Comparison of ENCODE assay signal across 10 cellular contexts in genomic region chr5:177371120-177371537, GRCh38. TPM values are rescaled to one million over a fixed set of nuclear protein-coding genes. Genes with fewer than 3 reads are reported as not detected.
DNase-seq lines count a peak whose midpoint lies in the region; ATAC-seq and TF ChIP-seq lines count a peak whose summit lies in the region.
"Had no signal": no experiment of that assay in that cellular context is flagged by ENCODE, and none has a peak within 500 bp of the region (broad histone marks: within the 10 kb centered on the region; RNA-seq: fewer than 3 reads in every experiment).

No MANE protein-coding gene starts in this region.

- H3K14ac ChIP-seq in trophoblast cell (ENCODE audit: low read length), result peak overlapping the region; percentile 76

- H3K27ac ChIP-seq in RWPE2 (ENCODE audit: poor library complexity, severe bottlenecking) (peak overlapping the region; percentile 44), esophagus squamous epithelium (peak overlapping the region; percentile 86 to 93 (median 92)), trophoblast cell (ENCODE audit: low read depth, low read length) (no peak overlapping the region)
- H3K27ac ChIP-seq: HL-60 had no signal

- H3K18ac ChIP-seq in trophoblast cell (ENCODE audit: low read length), result peak overlapping the region; percentile 68

- H4K91ac ChIP-seq in trophoblast cell (ENCODE audit: low read depth, low read length), result peak overlapping the region; percentile 65

- no peaks in the 10 kb centered on the region for H3K27me3 Mint-ChIP-seq in Caco-2 (ENCODE audit: insufficient read depth, unreplicated experiment)

- H3K4me3 ChIP-seq in Caco-2 (ENCODE audit: low read depth, low read length) (peak overlapping the region; percentile 80), RWPE2 (ENCODE audit: severe bottlenecking) (peak overlapping the region; percentile 45), esophagus squamous epithelium (peak overlapping the region; percentile 45 to 68 (median 53)), trophoblast cell (ENCODE audit: low read depth, low read length) (peak overlapping the region; percentile 38)

- H3K27ac Mint-ChIP-seq in Caco-2 (ENCODE audit: unreplicated experiment), result peak overlapping the region; percentile 59

- H3K9me3 Mint-ChIP-seq in Caco-2 (ENCODE audit: unreplicated experiment), result no peaks in the 10 kb centered on the region

- H3K36me3 ChIP-seq in Caco-2 (ENCODE audit: control insufficient read depth, insufficient read depth, low read length), result no peaks in the 10 kb centered on the region; the same call in 1 of the 2 replicates
- no peaks in the 10 kb centered on the region; the same call in 1 of the 2 replicates for H3K36me3 ChIP-seq in RWPE2 (ENCODE audit: low read depth)
- peaks cover 0 to 4% (median 0%) of the 10 kb centered on the region in 3 donors for H3K36me3 ChIP-seq in esophagus squamous epithelium
- no peaks in the 10 kb centered on the region for H3K36me3 ChIP-seq in trophoblast cell (ENCODE audit: control insufficient read depth in 1 of 2, insufficient read depth in 2 of 2, low read length in 2 of 2)

- peak in 1 of 4 donors; percentile 12 for TF ChIP-seq POLR2A in esophagus squamous epithelium (IDR thresholded peaks at IDR 0.05)

- TF ChIP-seq CTCF in Caco-2 (IDR thresholded peaks at IDR 0.05; ENCODE audit: insufficient read depth in 1 of 2, low read depth in 1 of 2, low read length in 1 of 2, severe bottlenecking in 1 of 2, unreplicated experiment in 1 of 2) (no peak), RWPE2 (IDR thresholded peaks at IDR 0.05; ENCODE audit: poor library complexity, severe bottlenecking) (peak; percentile 55), esophagus squamous epithelium (IDR thresholded peaks at IDR 0.05) (no peak)

- no peak overlapping the region for H3K23ac ChIP-seq in trophoblast cell (ENCODE audit: low read length)

- H4K8ac ChIP-seq in trophoblast cell (ENCODE audit: low read depth, low read length), result peak overlapping the region; percentile 81

- peaks cover 25% of the 10 kb centered on the region for H3K4me1 ChIP-seq in Caco-2
- peaks cover 24% of the 10 kb centered on the region for H3K4me1 ChIP-seq in RWPE2 (ENCODE audit: insufficient read depth, poor library complexity, severe bottlenecking)
- peaks cover 47 to 100% (median 64%) of the 10 kb centered on the region in 3 donors for H3K4me1 ChIP-seq in esophagus squamous epithelium
- peaks cover 14 to 15% of the 10 kb centered on the region in 2 experiments for H3K4me1 ChIP-seq in trophoblast cell (ENCODE audit: control insufficient read depth in 1 of 2, insufficient read depth in 2 of 2, low read length in 2 of 2)

- peak overlapping the region; percentile 65 for H2AFZ ChIP-seq in trophoblast cell (ENCODE audit: insufficient read depth, low read length, poor library complexity)

- H2AK5ac ChIP-seq in trophoblast cell (ENCODE audit: low read length), result peak overlapping the region; percentile 77

- H3K79me1 ChIP-seq in trophoblast cell (ENCODE audit: low read length), result peaks cover 13% of the 10 kb centered on the region

- H2BK5ac ChIP-seq in trophoblast cell (ENCODE audit: low read depth, low read length, poor library complexity), result no peak overlapping the region

- no peak overlapping the region for H3K4ac ChIP-seq in trophoblast cell (ENCODE audit: low read depth, low read length)

- H2BK120ac ChIP-seq in trophoblast cell (ENCODE audit: insufficient read depth, low read length, poor library complexity), result peak overlapping the region; percentile 41

- H3K4me3 Mint-ChIP-seq in Caco-2 (ENCODE audit: unreplicated experiment), result peak overlapping the region; percentile 83

- no peak overlapping the region for H2BK12ac ChIP-seq in trophoblast cell (ENCODE audit: low read length)

- DNase-seq in Caco-2 (no peak), RWPE2 (ENCODE audit: low spot score) (no peak), esophagus squamous epithelium (lab: John Stamatoyannopoulos, UW) (no peak), trophoblast cell (no peak), NCI-H146 treated with DMSO at 0.1 percent for 48 hours (lab: John Stamatoyannopoulos, UW; ENCODE audit: unreplicated experiment) (no peak), NCI-H128 (lab: John Stamatoyannopoulos, UW; ENCODE audit: unreplicated experiment) (no peak), NCI-H187 (lab: John Stamatoyannopoulos, UW) (no peak)

- WGBS in esophagus squamous epithelium, 2 donors, result 28 to 53% methylated on average over 8 of the region's 16 CpGs
- no CpG with 5 or more reads among the region's 16 CpGs for WGBS in trophoblast cell (ENCODE audit: extremely low coverage, insufficient coverage, insufficient read length)

- peaks cover 7% of the 10 kb centered on the region for H3K79me2 ChIP-seq in trophoblast cell (ENCODE audit: control insufficient read depth, insufficient read depth, low read length, poor library complexity)

- peak overlapping the region; percentile 0 for H3K9ac ChIP-seq in trophoblast cell (ENCODE audit: low read length)

- TSS peak; percentile 69 for BruUV-seq in Caco-2 (replicated peaks; lab: Mats Ljungman, UMichigan)

- CTCF ChIA-PET in Caco-2 (lab: Charles Lee), result interaction anchor here (0.6 to 2.7 kb wide), 26 partner anchors 8 to 145 kb away, joined by 3 to 92 read pairs (median 8); partner anchors contain the start of genes GRK6, LMAN2, PDLIM7 and PRR7

- H3K4me1 Mint-ChIP-seq in Caco-2 (ENCODE audit: low read depth, unreplicated experiment), result peaks cover 15% of the 10 kb centered on the region

- POLR2A ChIA-PET in Caco-2 (lab: Charles Lee), result interaction anchor here (0.5 to 2.6 kb wide), 10 partner anchors 8 to 126 kb away, joined by 3 to 23 read pairs (median 7); partner anchors contain the start of genes GRK6, LMAN2 and PDLIM7

- no peaks in the 10 kb centered on the region for H3K9me3 ChIP-seq in Caco-2
- no peaks in the 10 kb centered on the region for H3K9me3 ChIP-seq in RWPE2 (ENCODE audit: severe bottlenecking)
- no peaks in the 10 kb centered on the region for H3K9me3 ChIP-seq in esophagus squamous epithelium
- no peaks in the 10 kb centered on the region for H3K9me3 ChIP-seq in trophoblast cell (ENCODE audit: insufficient read depth, low read depth, low read length)

- no peaks in the 10 kb centered on the region for H3K27me3 ChIP-seq in Caco-2 (replicated peaks; ENCODE audit: control insufficient read depth, insufficient read depth, low read length)
- no peaks in the 10 kb centered on the region for H3K27me3 ChIP-seq in RWPE2 (ENCODE audit: insufficient read depth, poor library complexity, severe bottlenecking)
- H3K27me3 ChIP-seq in esophagus squamous epithelium, result no peaks in the 10 kb centered on the region
- H3K27me3 ChIP-seq in trophoblast cell (ENCODE audit: insufficient read depth, low read length), result no peaks in the 10 kb centered on the region

- ATAC-seq in RWPE2 (ENCODE audit: low read depth) (no peak), GM18502 (IDR thresholded peaks at IDR 0.05; ENCODE audit: poor library complexity, unreplicated experiment) (no peak)

- peak overlapping the region; percentile 24 for H4K12ac ChIP-seq in trophoblast cell (ENCODE audit: low read depth, low read length)

- intact Hi-C loops in Caco-2 (cut with micrococcal nuclease; ENCODE audit: unreplicated experiment), result loop anchor here (2.0 kb wide), 2 partner anchors 20 kb away; partner anchors contain the start of gene LMAN2
- intact Hi-C loops in esophagus squamous epithelium (cut with DNase I), result no loop called here

- peak overlapping the region; percentile 58 for H3K4me2 ChIP-seq in trophoblast cell (ENCODE audit: low read length)

- peaks cover 5% of the 10 kb centered on the region for H3K36me3 Mint-ChIP-seq in Caco-2 (ENCODE audit: insufficient read depth, unreplicated experiment)

RNA-seq across cellular contexts. Expression of gene SLC34A1, which starts 13.1 kb away (rescaled TPM):
- total RNA-seq in Caco-2 (2022) (not detected in 2 replicates), esophagus squamous epithelium (under 1 TPM; 0.15 to 0.47 (median 0.25) TPM)
- not detected in 2 replicates for polyA plus RNA-seq in trophoblast cell (2013)
- total RNA-seq: T-helper 1 cell treated with Interleukin-12 subunit alpha and Interleukin-12 subunit beta and Interleukin-4 antibody, amounts not matched to agents 30 ng/mL and 1 ng/mL, for 36 hours had no signal

RNA-seq across cellular contexts. Expression of gene RGS14, which starts 13.4 kb away (rescaled TPM):
- 15.2 and 16.7 TPM in 2 replicates for total RNA-seq in Caco-2 (2022)
- total RNA-seq in esophagus squamous epithelium, result 10 to 100 TPM; 32.7 to 37.8 (median 34.8) TPM
- polyA plus RNA-seq in trophoblast cell (2013), result 9.9 and 10.1 TPM in 2 replicates

RNA-seq across cellular contexts. Expression of gene LMAN2, which starts 19.7 kb away (rescaled TPM):
- total RNA-seq in Caco-2 (2022), result 240 and 241 TPM in 2 replicates
- 100 to 1,000 TPM; 225 to 384 (median 257) TPM for total RNA-seq in esophagus squamous epithelium
- polyA plus RNA-seq in trophoblast cell (2013), result 339 and 340 TPM in 2 replicates

RNA-seq across cellular contexts. Expression of gene PFN3, which starts 29.3 kb away (rescaled TPM):
- total RNA-seq in Caco-2 (2022) (not detected in 2 replicates), esophagus squamous epithelium (1 to 10 TPM in 1 of 4 donors, not detected in 3; 2.0 TPM)
- not detected in 2 replicates for polyA plus RNA-seq in trophoblast cell (2013)
- total RNA-seq: T-helper 1 cell treated with Interleukin-12 subunit alpha and Interleukin-12 subunit beta and Interleukin-4 antibody, amounts not matched to agents 30 ng/mL and 1 ng/mL, for 36 hours had no signal

RNA-seq across cellular contexts. Expression of gene F12, which starts 38.2 kb away (rescaled TPM):
- total RNA-seq in Caco-2 (2022) (13.3 and 14.0 TPM in 2 replicates), esophagus squamous epithelium (10 to 100 TPM; 10.7 to 25.4 (median 19.6) TPM)
- 0.47 and 0.49 TPM in 2 replicates for polyA plus RNA-seq in trophoblast cell (2013)
